ENCODE assay signal across 23 cellular contexts in the genomic region with DNA sequence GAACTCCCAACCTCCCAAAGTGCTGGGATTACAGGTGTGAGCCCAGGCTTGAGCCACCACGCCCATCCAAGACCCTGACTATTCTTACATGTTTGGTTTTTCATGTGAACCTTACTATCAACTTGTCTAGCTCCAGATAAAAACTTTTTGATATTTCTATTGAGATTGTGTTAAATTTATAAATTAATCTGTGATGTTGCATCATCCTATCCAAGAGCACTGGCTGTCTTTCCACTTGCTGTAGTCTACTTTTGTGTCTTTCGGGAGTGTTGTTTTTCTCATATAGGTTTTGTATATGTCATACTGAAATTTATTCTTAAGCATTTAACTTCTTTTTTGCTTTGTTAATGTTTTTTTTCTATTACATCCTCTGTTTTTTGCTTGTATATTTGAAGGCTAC. TPM values are rescaled to one million over a fixed set of nuclear protein-coding genes. Genes with fewer than 3 reads are reported as not detected.
DNase-seq lines count a peak whose midpoint lies in the region; ATAC-seq, FAIRE-seq and TF ChIP-seq lines count a peak whose summit lies in the region.
"Had no signal": no experiment of that assay in that cellular context is flagged by ENCODE, and none has a peak within 500 bp of the region (broad histone marks: within the 10 kb centered on the region; RNA-seq: fewer than 3 reads in every experiment).

No MANE protein-coding gene starts in this region.

- H3K4me3 Mint-ChIP-seq in T-helper 17 cell (no peak overlapping the region), MCF 10A (ENCODE audit: unreplicated experiment) (no peak overlapping the region)
- H3K4me3 Mint-ChIP-seq: CD14-positive monocyte; CD4-positive, alpha-beta memory T cell; CD4-positive, CD25-positive, alpha-beta regulatory T cell; CD8-positive, alpha-beta memory T cell had no signal

- POLR2A ChIA-PET in MCF 10A (lab: Yijun Ruan, JAX) (interaction anchor here (1.0 kb wide), 1 partner anchor 23 kb away, joined by 3 read pairs; no protein-coding TSS in a partner anchor), HepG2 (lab: Yijun Ruan, JAX) (no interaction called here)

- H3K27me3 Mint-ChIP-seq in T-helper 17 cell, result no peaks in the 10 kb centered on the region
- no peaks in the 10 kb centered on the region for H3K27me3 Mint-ChIP-seq in MCF 10A (ENCODE audit: insufficient read depth, unreplicated experiment)
- H3K27me3 Mint-ChIP-seq: CD4-positive, alpha-beta memory T cell; CD4-positive, CD25-positive, alpha-beta regulatory T cell had no signal

- CTCF ChIA-PET in MCF 10A (lab: Yijun Ruan, JAX), result interaction anchor here (4.2 kb wide), 1 partner anchor 12 kb away, joined by 33 read pairs; no protein-coding TSS in a partner anchor
- CTCF ChIA-PET in HepG2 (lab: Yijun Ruan, JAX; ENCODE audit: low intra/inter-chr PET ratio, low total read pairs), result no interaction called here

- no peak for TF ChIP-seq POLR2A in HepG2 (IDR thresholded peaks at IDR 0.05; ENCODE audit: insufficient read depth in 1 of 2, low read depth in 2 of 2, low read length in 2 of 2)

- peaks cover 7% of the 10 kb centered on the region; the same call in 1 of the 2 replicates for H3K4me1 ChIP-seq in HepG2 (ENCODE audit: insufficient read depth, low read length)
- H3K4me1 ChIP-seq: BE2C, BLaER1 had no signal

- H3K9me3 ChIP-seq in T-helper 17 cell (ENCODE audit: control insufficient read depth, low read length, poor library complexity, severe bottlenecking) (no peaks in the 10 kb centered on the region), HepG2 (ENCODE audit: low read length) (no peaks in the 10 kb centered on the region)
- H3K9me3 ChIP-seq: BE2C, BLaER1 had no signal

- DNase-seq in GM18507 (ENCODE audit: extremely low spot score, insufficient read length, low read depth) (no peak), T-helper 17 cell (no peak), MCF 10A (ENCODE audit: unreplicated experiment) (no peak), HepG2 (ENCODE audit: low spot score) (no peak)
- DNase-seq: 8988T; ACHN; BE2C; C1 segment of cervical spinal cord; CD4-positive, alpha-beta memory T cell; CD4-positive, CD25-positive, alpha-beta regulatory T cell; CD8-positive, alpha-beta memory T cell; COR-L47; DMS 273 treated with DMSO at 0.1 percent for 48 hours; DMS153; DMS53; DMS79; DND-41; EL; GF-D8 had no signal

- no peak overlapping the region for H3K4me2 ChIP-seq in HepG2 (ENCODE audit: low read depth, low read length)
- H3K4me2 ChIP-seq: BLaER1 had no signal

- in situ Hi-C loops in HepG2 (cut with HindIII; ENCODE audit: extremely low pct_ligation_motif_present, low pct_unique_long_range_greater_than_20kb), result no loop called here

- no peak overlapping the region for H3K27ac ChIP-seq in HepG2 (ENCODE audit: extremely low read length, insufficient read depth, low read length)
- H3K27ac ChIP-seq: BLaER1 had no signal

- H3K9me3 Mint-ChIP-seq in MCF 10A (ENCODE audit: unreplicated experiment), result no peaks in the 10 kb centered on the region
- H3K9me3 Mint-ChIP-seq: CD4-positive, CD25-positive, alpha-beta regulatory T cell; CD8-positive, alpha-beta memory T cell had no signal

- 95% methylated on average over 2 of the region's 2 CpGs for WGBS in HepG2 (ENCODE audit: low lambda C conversion rate)

- peak; percentile 62 for FAIRE-seq in GM18507 (lab: Jason Lieb, UNC)
- no peak for FAIRE-seq in HepG2 (lab: Jason Lieb, UNC)
- FAIRE-seq: GM12891 had no signal

- no peak overlapping the region for H3K9ac ChIP-seq in HepG2 (ENCODE audit: insufficient read depth, low read depth, low read length)
- H3K9ac ChIP-seq: BLaER1 had no signal

- BruUV-seq in MCF 10A (replicated peaks; lab: Mats Ljungman, UMichigan) (no TSS peak), HepG2 (replicated peaks; lab: Mats Ljungman, UMichigan) (no TSS peak)

- intact Hi-C loops in MCF 10A (cut with micrococcal nuclease) (no loop called here), HepG2 (cut with micrococcal nuclease; ENCODE audit: unreplicated experiment) (no loop called here)

- H3K4me3 ChIP-seq in HepG2 (replicated peaks in 1 of 3; ENCODE audit: insufficient read depth in 1 of 3, low read depth in 2 of 3, low read length in 3 of 3), result no peak overlapping the region
- H3K4me3 ChIP-seq: BLaER1 had no signal

- H3K36me3 ChIP-seq in HepG2 (replicated peaks in 1 of 2; ENCODE audit: control insufficient read depth in 1 of 2, insufficient read depth in 2 of 2, low read length in 2 of 2), result no peaks in the 10 kb centered on the region; a peak in 2 of 5 replicates
- H3K36me3 ChIP-seq: BE2C had no signal

- no peaks in the 10 kb centered on the region for H3K27me3 ChIP-seq in HepG2 (ENCODE audit: control insufficient read depth in 1 of 2, insufficient read depth in 2 of 2, low read length in 2 of 2)
- H3K27me3 ChIP-seq: BE2C had no signal

- TF ChIP-seq RAD21 in HepG2 (CRISPR knock-in tag; IDR thresholded peaks at IDR 0.05), result no peak

- H3K36me3 Mint-ChIP-seq in T-helper 17 cell (ENCODE audit: low read depth) (peaks cover 2% of the 10 kb centered on the region), MCF 10A (ENCODE audit: insufficient read depth, unreplicated experiment) (peaks cover 27% of the 10 kb centered on the region)

- ATAC-seq in T-helper 17 cell (no peak), HG03571 (IDR thresholded peaks at IDR 0.05; ENCODE audit: unreplicated experiment) (no peak), HepG2 (no peak)

- H4K20me1 ChIP-seq in HepG2 (ENCODE audit: insufficient read depth, low read length), result no peaks in the 10 kb centered on the region
- H4K20me1 ChIP-seq: BLaER1 had no signal

- no peak for TF ChIP-seq EP300 in HepG2 (IDR thresholded peaks at IDR 0.05; ENCODE audit: low read depth in 2 of 2, low read length in 2 of 2)
- no peak for TF ChIP-seq EP300 in HepG2 (CRISPR knock-in tag; IDR thresholded peaks at IDR 0.05; ENCODE audit: borderline replicate concordance)

- peak overlapping the region; percentile 21 for H3K27ac Mint-ChIP-seq in T-helper 17 cell
- H3K27ac Mint-ChIP-seq in MCF 10A (ENCODE audit: low read depth, unreplicated experiment), result no peak overlapping the region
- H3K27ac Mint-ChIP-seq: CD14-positive monocyte had no signal

- H3K79me2 ChIP-seq in HepG2 (ENCODE audit: insufficient read depth, low read length), result no peaks in the 10 kb centered on the region

- H3K4me1 Mint-ChIP-seq in T-helper 17 cell (peaks cover 3% of the 10 kb centered on the region), MCF 10A (ENCODE audit: insufficient read depth, unreplicated experiment) (peaks cover 10% of the 10 kb centered on the region)
- H3K4me1 Mint-ChIP-seq: CD14-positive monocyte had no signal

- H2AFZ ChIP-seq in HepG2 (ENCODE audit: low read length), result no peak overlapping the region

- no peak for TF ChIP-seq CTCF in MCF 10A (IDR thresholded peaks at IDR 0.05; ENCODE audit: unreplicated experiment)
- no peak for TF ChIP-seq CTCF in HepG2 (CRISPR knock-in tag; IDR thresholded peaks at IDR 0.05)

RNA-seq across cellular contexts. Expression of a gene that starts 34.6 kb away (rescaled TPM):
- total RNA-seq in T-helper 17 cell, result 10 to 100 TPM; 11.1 to 12.4 TPM
- 21.1 and 22.9 TPM in 2 replicates for total RNA-seq in MCF 10A (2022)
- 24.3 and 44.2 TPM in 2 replicates for total RNA-seq in HepG2 (2016; rRNA removed; fragmentation: Illumina TruSeq; extraction: Trizol)
- 2.4 and 3.1 TPM in 2 replicates for total RNA-seq in HepG2 (2016; cell fraction: cytosol; rRNA removed; fragmentation: Illumina TruSeq; extraction: Trizol; ENCODE audit: low read depth)
- 25.6 and 47.6 TPM in 2 replicates for total RNA-seq in HepG2 (2016; cell fraction: insoluble cytoplasmic fraction; rRNA removed; fragmentation: Illumina TruSeq; extraction: Trizol)
- total RNA-seq in HepG2 (2016; cell fraction: membrane; rRNA removed; fragmentation: Illumina TruSeq; extraction: Trizol), result 13.5 and 13.7 TPM in 2 replicates
- total RNA-seq in HepG2 (2016; cell fraction: nucleus; rRNA removed; fragmentation: Illumina TruSeq; extraction: Trizol), result 12.9 and 17.1 TPM in 2 replicates
- polyA plus RNA-seq in HepG2 (2011; rRNA removed), result 16.1 and 19.8 TPM in 2 replicates
- 11.8 and 16.5 TPM in 2 replicates for polyA plus RNA-seq in HepG2 (2011; cell fraction: cytosol; rRNA removed)
- 5.8 and 6.0 TPM in 2 replicates for polyA plus RNA-seq in HepG2 (2011; cell fraction: nucleus; rRNA removed)
- polyA plus RNA-seq in HepG2 (2012), result 14.4 and 18.3 TPM in 2 replicates
- polyA plus RNA-seq in HepG2 (2016; cell fraction: cytosol; fragmentation: Illumina TruSeq; extraction: Trizol; ENCODE audit: low read depth), result 2.5 and 2.8 TPM in 2 replicates
- 57.9 and 58.3 TPM in 2 replicates for polyA plus RNA-seq in HepG2 (2016; cell fraction: insoluble cytoplasmic fraction; fragmentation: Illumina TruSeq; extraction: Trizol; ENCODE audit: low read depth)
- 8.6 and 9.5 TPM in 2 replicates for polyA plus RNA-seq in HepG2 (2016; cell fraction: membrane; fragmentation: Illumina TruSeq; extraction: Trizol; ENCODE audit: low read depth)
- polyA plus RNA-seq in HepG2 (2016; cell fraction: nucleus; fragmentation: Illumina TruSeq; extraction: Trizol; ENCODE audit: insufficient read depth, low read depth), result 22.5 and 24.9 TPM in 2 replicates
- 9.4 and 25.7 TPM in 2 replicates for polyA minus RNA-seq in HepG2 (2011; rRNA and poly(A)+ RNA removed; ENCODE audit: low replicate concordance)
- polyA minus RNA-seq in HepG2 (2011; cell fraction: cytosol; rRNA and poly(A)+ RNA removed), result 16.2 and 17.1 TPM in 2 replicates
- polyA minus RNA-seq in HepG2 (2011; cell fraction: nucleus; rRNA and poly(A)+ RNA removed), result 15.1 and 18.4 TPM in 2 replicates

RNA-seq across cellular contexts. Expression of a gene that starts 35.0 kb away (rescaled TPM):
- total RNA-seq in T-helper 17 cell, result 1 to 10 TPM; 4.3 to 6.9 TPM
- 8.0 and 10.1 TPM in 2 replicates for total RNA-seq in MCF 10A (2022)
- 5.2 and 5.6 TPM in 2 replicates for total RNA-seq in HepG2 (2016; rRNA removed; fragmentation: Illumina TruSeq; extraction: Trizol)
- total RNA-seq in HepG2 (2016; cell fraction: cytosol; rRNA removed; fragmentation: Illumina TruSeq; extraction: Trizol; ENCODE audit: low read depth), result 29.5 and 32.5 TPM in 2 replicates
- 6.6 and 8.1 TPM in 2 replicates for total RNA-seq in HepG2 (2016; cell fraction: insoluble cytoplasmic fraction; rRNA removed; fragmentation: Illumina TruSeq; extraction: Trizol)
- 24.2 and 27.3 TPM in 2 replicates for total RNA-seq in HepG2 (2016; cell fraction: membrane; rRNA removed; fragmentation: Illumina TruSeq; extraction: Trizol)
- total RNA-seq in HepG2 (2016; cell fraction: nucleus; rRNA removed; fragmentation: Illumina TruSeq; extraction: Trizol), result 0.65 and 1.8 TPM in 2 replicates
- polyA plus RNA-seq in HepG2 (2011; rRNA removed), result 8.3 and 11.5 TPM in 2 replicates
- 8.2 and 9.2 TPM in 2 replicates for polyA plus RNA-seq in HepG2 (2011; cell fraction: cytosol; rRNA removed)
- polyA plus RNA-seq in HepG2 (2011; cell fraction: nucleus; rRNA removed), result 3.1 and 3.7 TPM in 2 replicates
- polyA plus RNA-seq in HepG2 (2012), result 4.6 and 7.2 TPM in 2 replicates
- polyA plus RNA-seq in HepG2 (2016; cell fraction: cytosol; fragmentation: Illumina TruSeq; extraction: Trizol; ENCODE audit: low read depth), result 50.8 and 53.0 TPM in 2 replicates
- polyA plus RNA-seq in HepG2 (2016; cell fraction: insoluble cytoplasmic fraction; fragmentation: Illumina TruSeq; extraction: Trizol; ENCODE audit: low read depth), result 8.5 and 8.8 TPM in 2 replicates
- 28.6 and 29.4 TPM in 2 replicates for polyA plus RNA-seq in HepG2 (2016; cell fraction: membrane; fragmentation: Illumina TruSeq; extraction: Trizol; ENCODE audit: low read depth)
- polyA plus RNA-seq in HepG2 (2016; cell fraction: nucleus; fragmentation: Illumina TruSeq; extraction: Trizol; ENCODE audit: insufficient read depth, low read depth), result 3.8 and 5.8 TPM in 2 replicates
- 2.0 and 3.7 TPM in 2 replicates for polyA minus RNA-seq in HepG2 (2011; rRNA and poly(A)+ RNA removed; ENCODE audit: low replicate concordance)
- polyA minus RNA-seq in HepG2 (2011; cell fraction: cytosol; rRNA and poly(A)+ RNA removed), result 0.88 TPM in 1 of 2 replicates, not detected in the other
- polyA minus RNA-seq in HepG2 (2011; cell fraction: nucleus; rRNA and poly(A)+ RNA removed), result 4.0 and 4.2 TPM in 2 replicates

RNA-seq across cellular contexts. Expression of a gene that starts 35.0 kb away (rescaled TPM):
- total RNA-seq in T-helper 17 cell (10 to 100 TPM; 12.2 to 18.0 TPM), MCF 10A (2022) (21.3 and 32.2 TPM in 2 replicates), HepG2 (2016; rRNA removed; fragmentation: Illumina TruSeq; extraction: Trizol) (13.6 and 18.9 TPM in 2 replicates)
- total RNA-seq in HepG2 (2016; cell fraction: cytosol; rRNA removed; fragmentation: Illumina TruSeq; extraction: Trizol; ENCODE audit: low read depth), result 67.8 and 80.6 TPM in 2 replicates
- total RNA-seq in HepG2 (2016; cell fraction: insoluble cytoplasmic fraction; rRNA removed; fragmentation: Illumina TruSeq; extraction: Trizol), result 11.6 and 13.5 TPM in 2 replicates
- 41.3 and 48.8 TPM in 2 replicates for total RNA-seq in HepG2 (2016; cell fraction: membrane; rRNA removed; fragmentation: Illumina TruSeq; extraction: Trizol)
- 6.7 and 10.8 TPM in 2 replicates for total RNA-seq in HepG2 (2016; cell fraction: nucleus; rRNA removed; fragmentation: Illumina TruSeq; extraction: Trizol)
- polyA plus RNA-seq in HepG2 (2011; rRNA removed), result 5.1 and 6.1 TPM in 2 replicates
- 1.6 and 2.4 TPM in 2 replicates for polyA plus RNA-seq in HepG2 (2011; cell fraction: cytosol; rRNA removed)
- polyA plus RNA-seq in HepG2 (2011; cell fraction: nucleus; rRNA removed), result 17.7 and 18.0 TPM in 2 replicates
- polyA plus RNA-seq in HepG2 (2012), result 14.6 and 21.5 TPM in 2 replicates
- 56.1 and 69.9 TPM in 2 replicates for polyA plus RNA-seq in HepG2 (2016; cell fraction: cytosol; fragmentation: Illumina TruSeq; extraction: Trizol; ENCODE audit: low read depth)
- 10.2 and 11.2 TPM in 2 replicates for polyA plus RNA-seq in HepG2 (2016; cell fraction: insoluble cytoplasmic fraction; fragmentation: Illumina TruSeq; extraction: Trizol; ENCODE audit: low read depth)
- polyA plus RNA-seq in HepG2 (2016; cell fraction: membrane; fragmentation: Illumina TruSeq; extraction: Trizol; ENCODE audit: low read depth), result 34.3 and 42.3 TPM in 2 replicates
- 11.8 and 19.6 TPM in 2 replicates for polyA plus RNA-seq in HepG2 (2016; cell fraction: nucleus; fragmentation: Illumina TruSeq; extraction: Trizol; ENCODE audit: insufficient read depth, low read depth)
- 4.2 and 6.5 TPM in 2 replicates for polyA minus RNA-seq in HepG2 (2011; rRNA and poly(A)+ RNA removed; ENCODE audit: low replicate concordance)
- polyA minus RNA-seq in HepG2 (2011; cell fraction: cytosol; rRNA and poly(A)+ RNA removed), result 2.0 and 3.7 TPM in 2 replicates
- polyA minus RNA-seq in HepG2 (2011; cell fraction: nucleus; rRNA and poly(A)+ RNA removed), result 6.1 and 8.7 TPM in 2 replicates
